ENCODE assay signal across 10 cellular contexts in genomic region chr1:170170513-170170912, GRCh38. TPM values are rescaled to one million over a fixed set of nuclear protein-coding genes. Genes with fewer than 3 reads are reported as not detected.
"Had no signal": no experiment of that assay in that cellular context is flagged by ENCODE, and none has a peak within 500 bp of the region (broad histone marks: within the 10 kb centered on the region; RNA-seq: fewer than 3 reads in every experiment).

No MANE protein-coding gene starts in this region.

RNA-seq across cellular contexts. Expression of gene NTMT2, which starts 24.8 kb away (rescaled TPM):
- total RNA-seq: OCI-LY7, PC-3, PC-9, Peyer's patch, RPMI7951, SJCRH30, SJSA1, SK-MEL-5, T-cell had no signal
- polyA plus RNA-seq: SK-N-SH had no signal
